ENCODE assay signal across 9 cellular contexts in the genomic region with DNA sequence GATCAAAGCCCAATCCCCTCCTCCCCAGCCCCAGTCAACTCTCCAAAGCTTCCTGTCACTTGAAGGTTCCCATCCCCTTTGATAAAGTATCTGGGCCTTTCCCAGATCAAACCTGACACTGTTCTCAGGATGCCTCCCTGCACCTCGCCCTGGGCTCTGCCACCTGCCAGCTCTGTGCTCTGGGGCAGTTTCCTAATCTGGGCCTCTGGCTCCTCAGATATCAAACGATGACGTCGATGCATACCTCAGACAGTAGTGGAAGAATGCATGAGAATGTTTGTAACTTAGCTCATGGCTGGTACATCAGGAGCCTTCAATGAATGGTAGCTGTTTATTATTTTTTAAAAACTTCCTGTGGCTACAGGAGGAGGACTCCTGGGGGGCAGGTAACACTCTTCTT.
DNase-seq lines count a peak whose midpoint lies in the region; ATAC-seq and TF ChIP-seq lines count a peak whose summit lies in the region.
"Had no signal": no experiment of that assay in that cellular context is flagged by ENCODE, and none has a peak within 500 bp of the region (broad histone marks: within the 10 kb centered on the region; RNA-seq: fewer than 3 reads in every experiment).

No MANE protein-coding gene starts in this region.

- no peak overlapping the region for H3K4me3 ChIP-seq in tibial nerve

- ATAC-seq in HG02973 (IDR thresholded peaks at IDR 0.05; ENCODE audit: unreplicated experiment): no peak
- ATAC-seq in GM21528 (IDR thresholded peaks at IDR 0.05; ENCODE audit: low FRiP score, unreplicated experiment): no peak

- H3K4me1 ChIP-seq in tibial nerve: peaks cover 0 to 34% (median 10%) of the 10 kb centered on the region in 4 donors

- TF ChIP-seq CTCF in tibial nerve (IDR thresholded peaks at IDR 0.05): no peak

- H3K9me3 ChIP-seq in tibial nerve: no peaks in the 10 kb centered on the region

- no peaks in the 10 kb centered on the region for H3K27me3 Mint-ChIP-seq in activated T-cell treated with anti-CD3 and anti-CD28 coated beads, Interleukin-2, amount 50 U/mL, for 24 hours
- H3K27me3 Mint-ChIP-seq in immature natural killer cell (ENCODE audit: low read depth in 3 of 3): peaks cover 5 to 28% (median 15%) of the 10 kb centered on the region in 3 donors
- H3K27me3 Mint-ChIP-seq: B cell had no signal

- no peak for TF ChIP-seq EP300 in tibial nerve (IDR thresholded peaks at IDR 0.05)

- 65 to 70% methylated on average over 4 of the region's 4 CpGs for WGBS in tibial nerve, 2 donors

- H3K36me3 ChIP-seq in tibial nerve: peaks cover 0 to 30% (median 6%) of the 10 kb centered on the region in 3 donors

- no peak for DNase-seq in activated T-cell treated with anti-CD3 and anti-CD28 coated beads, Interleukin-2, amount 50 U/mL, for 24 hours
- DNase-seq in activated T-cell treated with anti-CD3 and anti-CD28 coated beads, Interleukin-2, amount 50 U/mL, for 1 hour: no peak
- peak; percentile 86 for DNase-seq in astrocyte of the hippocampus (ENCODE audit: low read depth, low spot score)
- no peak for DNase-seq in immature natural killer cell
- no peak for DNase-seq in tibial nerve (ENCODE audit: low spot score in 2 of 2)
- DNase-seq in NAMALWA (ENCODE audit: low spot score): no peak

- TF ChIP-seq POLR2A in tibial nerve (IDR thresholded peaks at IDR 0.05): no peak

- H3K27ac Mint-ChIP-seq in activated T-cell treated with anti-CD3 and anti-CD28 coated beads, Interleukin-2, amount 50 U/mL, for 24 hours: peak overlapping the region; percentile 94
- peak overlapping the region; percentile 94 to 100 (median 97) for H3K27ac Mint-ChIP-seq in immature natural killer cell
- H3K27ac Mint-ChIP-seq: B cell had no signal

- no peaks in the 10 kb centered on the region for H3K9me3 Mint-ChIP-seq in activated T-cell treated with anti-CD3 and anti-CD28 coated beads, Interleukin-2, amount 50 U/mL, for 24 hours
- H3K9me3 Mint-ChIP-seq in immature natural killer cell: no peaks in the 10 kb centered on the region

- no peaks in the 10 kb centered on the region for H3K27me3 ChIP-seq in tibial nerve

- peak overlapping the region; percentile 31 to 85 (median 60) for H3K27ac ChIP-seq in tibial nerve

- peaks cover 85% of the 10 kb centered on the region for H3K4me1 Mint-ChIP-seq in activated T-cell treated with anti-CD3 and anti-CD28 coated beads, Interleukin-2, amount 50 U/mL, for 24 hours (ENCODE audit: low read depth)
- peaks cover 84 to 92% of the 10 kb centered on the region in 2 donors for H3K4me1 Mint-ChIP-seq in immature natural killer cell
- H3K4me1 Mint-ChIP-seq: B cell had no signal

- peaks cover 99% of the 10 kb centered on the region for H3K36me3 Mint-ChIP-seq in activated T-cell treated with anti-CD3 and anti-CD28 coated beads, Interleukin-2, amount 50 U/mL, for 24 hours (ENCODE audit: low read depth)
- H3K36me3 Mint-ChIP-seq in immature natural killer cell: peaks cover 30 to 47% (median 33%) of the 10 kb centered on the region in 3 donors

- H3K4me3 Mint-ChIP-seq in activated T-cell treated with anti-CD3 and anti-CD28 coated beads, Interleukin-2, amount 50 U/mL, for 24 hours: no peak overlapping the region
- H3K4me3 Mint-ChIP-seq in immature natural killer cell: peak overlapping the region in 2 of 5 donors; percentile 30 to 38
- H3K4me3 Mint-ChIP-seq: B cell had no signal
